ENCODE assay signal across 7 cellular contexts in the genomic region with DNA sequence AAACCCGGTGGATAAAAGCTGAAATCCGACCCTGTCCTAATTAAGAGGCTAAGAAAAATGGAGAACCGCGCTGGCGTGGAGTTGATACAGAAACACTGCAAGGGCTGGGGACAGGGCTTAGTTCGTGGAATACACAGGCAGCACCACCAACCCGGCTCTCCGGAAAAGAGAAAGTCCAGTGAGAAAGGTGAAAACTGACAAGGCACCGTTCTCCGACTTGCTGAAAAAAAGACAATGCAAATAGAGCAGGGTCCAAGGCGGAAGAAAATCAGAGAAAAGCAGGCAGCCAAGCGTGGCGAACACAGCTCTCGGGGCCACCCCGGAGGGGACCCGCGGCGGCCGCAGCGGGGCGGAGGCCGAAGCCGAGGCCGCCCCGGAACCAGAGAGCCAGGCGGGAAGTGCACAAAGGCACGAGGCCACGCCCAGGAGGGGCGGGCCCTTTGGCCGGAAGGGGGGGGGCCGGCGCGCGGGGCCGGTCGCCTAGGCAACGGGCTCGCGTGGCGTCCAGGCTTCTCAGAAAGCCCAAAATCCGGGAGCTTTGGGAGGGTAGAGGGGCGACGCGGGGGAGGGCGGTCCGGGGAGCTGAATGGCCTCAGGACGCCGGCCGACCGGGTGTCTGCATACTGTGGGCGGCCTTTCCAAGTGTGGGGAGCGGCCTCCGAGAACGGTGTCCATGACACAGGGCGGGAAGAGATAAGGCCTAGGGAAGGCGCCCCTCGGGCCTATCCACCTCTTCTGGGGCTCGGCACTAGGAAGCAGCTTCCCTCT.
A peak's percentile ranks its signal among the peaks of the same experiment; 100 is the strongest.
DNase-seq lines count a peak whose midpoint lies in the region; ATAC-seq and TF ChIP-seq lines count a peak whose summit lies in the region.

No MANE protein-coding gene starts in this region.

- DNase-seq in NCI-H187 (lab: John Stamatoyannopoulos, UW) (peak; percentile 94 to 97), T1000 (lab: John Stamatoyannopoulos, UW) (peak; percentile 77), astrocyte of the spinal cord (ENCODE audit: low read depth, low spot score) (peak; percentile 90), hippocampal formation (lab: John Stamatoyannopoulos, UW) (peak; percentile 87 to 88), retinal pigment epithelial cell (ENCODE audit: low read depth) (no peak)

- TF ChIP-seq CTCF in astrocyte of the spinal cord (IDR thresholded peaks at IDR 0.05; ENCODE audit: low read depth, low read length) (no peak), retinal pigment epithelial cell (conservative IDR thresholded peaks at IDR 0.05; ENCODE audit: low read depth, low read length) (no peak)

- TF ChIP-seq POLR2A in GM18505 (IDR thresholded peaks at IDR 0.05; ENCODE audit: borderline replicate concordance, extremely low read depth, insufficient read depth, insufficient read length), result peak; percentile 75

- H3K4me3 ChIP-seq in astrocyte of the spinal cord (ENCODE audit: low read depth, low read length) (peak overlapping the region; percentile 84), retinal pigment epithelial cell (ENCODE audit: low read length) (peak overlapping the region; percentile 92)

- in situ Hi-C loops in astrocyte of the spinal cord (cut with HindIII; ENCODE audit: low sequenced_read_pairs), result no loop called here

- ATAC-seq in GM18505 (IDR thresholded peaks at IDR 0.05; ENCODE audit: unreplicated experiment), result peak; percentile 28
- ATAC-seq in HG02885 (IDR thresholded peaks at IDR 0.05; ENCODE audit: poor library complexity, unreplicated experiment), result peak; percentile 39
